Comparison of ENCODE assay signal across 2 cellular contexts in the genomic region with DNA sequence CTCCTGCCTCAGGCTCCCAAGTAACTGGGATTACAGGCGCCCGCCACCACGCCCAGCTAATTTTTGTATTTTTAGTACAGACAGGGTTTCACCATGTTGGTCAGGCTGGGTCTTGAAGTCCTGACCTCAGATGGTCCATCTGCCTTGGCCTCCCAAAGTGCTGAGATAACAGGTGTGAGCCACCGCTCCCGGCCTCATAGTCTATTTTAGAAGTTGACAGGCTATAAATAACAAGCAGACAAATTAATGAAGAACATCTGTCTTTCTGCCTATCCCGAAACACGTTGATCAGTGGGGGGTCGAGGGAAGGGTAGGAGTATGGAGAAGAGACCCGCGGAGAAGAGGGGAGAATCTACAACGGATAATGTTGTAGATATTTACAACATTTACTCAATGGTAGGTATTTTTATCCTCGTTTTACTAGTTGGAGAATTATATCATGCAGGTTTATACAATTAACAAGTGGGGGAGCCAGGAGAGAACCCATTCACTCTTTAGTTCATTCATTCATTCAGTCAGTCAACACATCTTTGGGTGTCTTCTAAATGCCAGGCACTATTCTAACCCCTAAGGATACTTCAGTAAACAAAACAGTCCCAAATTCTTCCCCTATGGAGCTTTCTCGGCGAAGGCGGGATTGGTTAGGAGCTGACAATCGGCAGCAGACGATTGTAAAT.
TF ChIP-seq lines count a peak whose summit lies in the region.

No MANE protein-coding gene starts in this region.

TF ChIP-seq in A549, 52 proteins besides CTCF, POLR2A, EP300 and RAD21 (continued from another document):
- TF ChIP-seq PHF8 (IDR thresholded peaks at IDR 0.05; ENCODE audit: borderline replicate concordance, low read depth) (no peak), FOSL2 (IDR thresholded peaks at IDR 0.05) (no peak), FOSL2 (CRISPR knock-in tag; IDR thresholded peaks at IDR 0.05) (no peak), ZFP36 (IDR thresholded peaks at IDR 0.05; ENCODE audit: borderline replicate concordance, partially characterized antibody) (no peak), SREBF2 (IDR thresholded peaks at IDR 0.05) (no peak), KDM1A (IDR thresholded peaks at IDR 0.05; ENCODE audit: low read depth) (no peak)
- TF ChIP-seq, protein P1, sequence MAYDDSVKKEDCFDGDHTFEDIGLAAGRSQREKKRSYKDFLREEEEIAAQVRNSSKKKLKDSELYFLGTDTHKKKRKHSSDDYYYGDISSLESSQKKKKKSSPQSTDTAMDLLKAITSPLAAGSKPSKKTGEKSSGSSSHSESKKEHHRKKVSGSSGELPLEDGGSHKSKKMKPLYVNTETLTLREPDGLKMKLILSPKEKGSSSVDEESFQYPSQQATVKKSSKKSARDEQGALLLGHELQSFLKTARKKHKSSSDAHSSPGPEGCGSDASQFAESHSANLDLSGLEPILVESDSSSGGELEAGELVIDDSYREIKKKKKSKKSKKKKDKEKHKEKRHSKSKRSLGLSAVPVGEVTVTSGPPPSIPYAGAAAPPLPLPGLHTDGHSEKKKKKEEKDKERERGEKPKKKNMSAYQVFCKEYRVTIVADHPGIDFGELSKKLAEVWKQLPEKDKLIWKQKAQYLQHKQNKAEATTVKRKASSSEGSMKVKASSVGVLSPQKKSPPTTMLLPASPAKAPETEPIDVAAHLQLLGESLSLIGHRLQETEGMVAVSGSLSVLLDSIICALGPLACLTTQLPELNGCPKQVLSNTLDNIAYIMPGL (CRISPR knock-in tag; IDR thresholded peaks at IDR 0.05; ENCODE audit: borderline replicate concordance), result no peak

TF ChIP-seq in GM23338, 12 proteins besides CTCF, POLR2A, EP300 and RAD21 (continued from another document):
- TF ChIP-seq, protein P2, sequence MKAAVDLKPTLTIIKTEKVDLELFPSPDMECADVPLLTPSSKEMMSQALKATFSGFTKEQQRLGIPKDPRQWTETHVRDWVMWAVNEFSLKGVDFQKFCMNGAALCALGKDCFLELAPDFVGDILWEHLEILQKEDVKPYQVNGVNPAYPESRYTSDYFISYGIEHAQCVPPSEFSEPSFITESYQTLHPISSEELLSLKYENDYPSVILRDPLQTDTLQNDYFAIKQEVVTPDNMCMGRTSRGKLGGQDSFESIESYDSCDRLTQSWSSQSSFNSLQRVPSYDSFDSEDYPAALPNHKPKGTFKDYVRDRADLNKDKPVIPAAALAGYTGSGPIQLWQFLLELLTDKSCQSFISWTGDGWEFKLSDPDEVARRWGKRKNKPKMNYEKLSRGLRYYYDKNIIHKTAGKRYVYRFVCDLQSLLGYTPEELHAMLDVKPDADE (IDR thresholded peaks at IDR 0.05), result no peak
- TF ChIP-seq CREB1 (CRISPR knock-in tag; IDR thresholded peaks at IDR 0.05; ENCODE audit: low read depth), result no peak
- TF ChIP-seq ZNF331 (CRISPR knock-in tag; IDR thresholded peaks at IDR 0.05; ENCODE audit: low read depth), result no peak
- TF ChIP-seq EZH2 (IDR thresholded peaks at IDR 0.05; ENCODE audit: low read depth, unreplicated experiment), result no peak
- no peak for TF ChIP-seq REST (IDR thresholded peaks at IDR 0.05; ENCODE audit: unreplicated experiment)
- no peak for TF ChIP-seq ZNF462 (CRISPR knock-in tag; IDR thresholded peaks at IDR 0.05)
- TF ChIP-seq JUNB (IDR thresholded peaks at IDR 0.05; ENCODE audit: unreplicated experiment), result no peak
- TF ChIP-seq POLR2AphosphoS5 (IDR thresholded peaks at IDR 0.05; ENCODE audit: low read depth), result no peak
- TF ChIP-seq STAT1 (IDR thresholded peaks at IDR 0.05; ENCODE audit: unreplicated experiment), result no peak
- no peak for TF ChIP-seq NANOG (IDR thresholded peaks at IDR 0.05; ENCODE audit: borderline replicate concordance)
- no peak for TF ChIP-seq EZH2phosphoT487 (IDR thresholded peaks at IDR 0.05; ENCODE audit: unreplicated experiment)
